Comparison of ENCODE assay signal across 30 cellular contexts in the genomic region with DNA sequence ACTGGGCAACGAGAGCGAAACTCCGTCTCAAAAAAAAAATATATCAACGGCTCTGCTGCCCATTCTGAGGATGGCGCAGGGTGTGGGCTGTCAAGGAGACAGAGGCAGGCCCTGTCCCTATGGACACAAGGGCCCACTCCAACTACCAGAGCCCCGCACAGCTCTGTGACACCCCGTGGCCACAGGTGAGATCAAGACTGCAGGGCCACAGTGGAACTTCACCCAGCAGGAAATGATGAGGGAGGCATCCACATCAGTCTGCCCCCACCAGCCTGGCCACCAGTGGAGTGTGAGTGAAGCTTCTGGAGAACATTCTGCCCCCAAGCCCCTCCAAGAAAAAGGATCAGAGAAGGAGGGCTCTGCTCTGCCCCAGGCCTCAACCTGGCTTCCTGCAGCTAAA.
"Had no signal": no experiment of that assay in that cellular context is flagged by ENCODE, and none has a peak within 500 bp of the region (broad histone marks: within the 10 kb centered on the region; RNA-seq: fewer than 3 reads in every experiment).

No MANE protein-coding gene starts in this region.

- H3K27ac ChIP-seq: brain microvascular endothelial cell, coronary artery had no signal

- H3K27me3 ChIP-seq: brain microvascular endothelial cell, dorsolateral prefrontal cortex had no signal

- FAIRE-seq: astrocyte, bronchial epithelial cell, frontal cortex had no signal

- H3K4me3 ChIP-seq: coronary artery, dorsolateral prefrontal cortex had no signal

- DNase-seq: activated CD4-positive, alpha-beta memory T cell treated with anti-CD3 and anti-CD28 coated beads for 36 hours; activated CD4-positive, alpha-beta T cell treated with anti-CD3 and anti-CD28 coated beads for 36 hours; activated CD4-positive, alpha-beta T cell treated with anti-CD3 and anti-CD28 coated beads, Interleukin-2, amount 10 ng/mL, durations not matched to agents 24 days and 14 days; activated CD4-positive, CD25-positive, alpha-beta regulatory T cell; activated CD4-positive, CD25-positive, alpha-beta regulatory T cell treated with anti-CD3 and anti-CD28 coated beads, Interleukin-2, amount 50 U/mL, for 72 hours; activated CD8-positive, alpha-beta memory T cell treated with anti-CD3 and anti-CD28 coated beads, Interleukin-2, amount 10 ng/mL, durations not matched to agents 7 days and 5 days; activated CD8-positive, alpha-beta memory T cell treated with anti-CD3 and anti-CD28 coated beads, Interleukin-2, amount 50 U/mL, for 4 hours; activated CD8-positive, alpha-beta T cell treated with anti-CD3 and anti-CD28 coated beads, Interleukin-2, amount 10 ng/mL, durations not matched to agents 7 days and 5 days; activated gamma-delta T cell; activated naive CD4-positive, alpha-beta T cell treated with anti-CD3 and anti-CD28 coated beads, Interleukin-2, amount 50 U/mL, for 16 hours; activated naive CD4-positive, alpha-beta T cell treated with Interleukin-2 at 50 U/mL for 16 hours; activated T-cell treated with anti-CD3 and anti-CD28 coated beads, Interleukin-2, amount 50 U/mL, for 1 hour; activated T-cell treated with anti-CD3 and anti-CD28 coated beads, Interleukin-2, amount 50 U/mL, for 72 hours; amniotic stem cell; anterior cingulate cortex; brain microvascular endothelial cell; central memory CD4-positive, alpha-beta T cell; cerebellar nuclear complex; effector memory CD4-positive, alpha-beta T cell; endodermal cell; foreskin fibroblast; head of caudate nucleus; T-helper 1 cell; T-helper 2 cell had no signal

- ATAC-seq: activated CD4-positive, alpha-beta T cell treated with anti-CD3 and anti-CD28 coated beads for 36 hours; activated CD8-positive, alpha-beta memory T cell treated with anti-CD3 and anti-CD28 coated beads, Interleukin-2, amount 10 ng/mL, durations not matched to agents 7 days and 5 days; activated CD8-positive, alpha-beta T cell treated with anti-CD3 and anti-CD28 coated beads, Interleukin-2, amount 10 ng/mL, durations not matched to agents 7 days and 5 days; activated T-cell treated with anti-CD3 and anti-CD28 coated beads, Interleukin-2, amount 50 U/mL, for 72 hours; esophagus mucosa had no signal
